ENCODE assay signal across 20 cellular contexts in genomic region chr21:41839387-41840000, GRCh38.
"Had no signal": no experiment of that assay in that cellular context is flagged by ENCODE, and none has a peak within 500 bp of the region (broad histone marks: within the 10 kb centered on the region; RNA-seq: fewer than 3 reads in every experiment).

No MANE protein-coding gene starts in this region.

- H3K4me3 ChIP-seq: breast epithelium, K562, SJSA1 had no signal

- H3K27ac ChIP-seq: breast epithelium, SJSA1 had no signal

- H3K36me3 ChIP-seq: breast epithelium had no signal

- H3K4me1 ChIP-seq: breast epithelium, SJSA1 had no signal

- H3K27me3 ChIP-seq: breast epithelium, SJSA1 had no signal

- DNase-seq: activated CD4-positive, alpha-beta T cell treated with anti-CD3 and anti-CD28 coated beads for 48 hours; activated CD4-positive, alpha-beta T cell treated with anti-CD3 and anti-CD28 coated beads, Interleukin-2, amount 50 U/mL, for 4 hours; activated CD8-positive, alpha-beta memory T cell treated with anti-CD3 and anti-CD28 coated beads, Interleukin-2, amount 10 ng/mL, durations not matched to agents 7 days and 5 days; activated naive CD4-positive, alpha-beta T cell treated with anti-CD3 and anti-CD28 coated beads, Interleukin-2, amount 50 U/mL, for 16 hours; activated T-cell treated with anti-CD3 and anti-CD28 coated beads, Interleukin-2, amount 50 U/mL, for 4 hours; central memory CD4-positive, alpha-beta T cell; Karpas-422; NCI-H1105 treated with DMSO at 0.1 percent for 48 hours; NCI-H146; NCI-H1930; NCI-H2171; NCI-H2227 treated with DMSO at 0.1 percent for 48 hours; NCI-H526 treated with DMSO at 0.1 percent for 48 hours; NCI-H82; OCI-M1; RPMI8226; SHP77 had no signal
